ENCODE assay signal across 1 cellular context in the genomic region with DNA sequence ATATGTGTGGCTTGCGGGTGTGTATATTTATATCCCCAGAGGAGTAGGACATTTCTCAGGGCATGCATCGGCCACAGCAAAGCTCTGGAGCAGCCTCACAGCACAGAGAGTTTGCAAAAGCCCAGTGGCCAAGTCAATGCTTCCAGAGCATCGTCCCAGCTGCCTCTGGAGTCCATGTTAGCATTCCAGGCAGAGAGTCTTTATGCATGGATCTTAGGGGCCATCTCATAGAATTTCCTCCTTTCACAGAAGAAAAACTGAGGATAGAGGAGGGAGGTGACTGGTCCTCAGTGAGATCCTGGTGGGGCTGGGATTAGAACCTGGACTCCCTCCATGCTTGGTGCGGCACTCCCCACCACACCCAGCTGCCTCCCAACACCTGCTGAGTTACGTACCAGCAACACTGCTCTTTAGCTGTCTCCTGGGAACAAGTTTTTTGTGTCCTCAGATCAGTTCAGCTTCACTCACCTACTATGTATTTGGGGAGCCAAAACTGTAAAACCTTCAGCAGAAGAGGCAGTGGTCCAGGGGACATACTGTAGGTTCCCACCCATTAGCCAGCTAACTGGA.
TF ChIP-seq lines count a peak whose summit lies in the region.

No MANE protein-coding gene starts in this region.

TF ChIP-seq in HEK293, 187 proteins besides CTCF, POLR2A, EP300 and RAD21:
- 0 out of 2 replicates have a peak, but pooled peaks have one; percentile 15 for TF ChIP-seq ZBTB48 (tag by site-specific recombination; IDR thresholded peaks at IDR 0.05)
- peak; percentile 93 for TF ChIP-seq KLF1 (tag by site-specific recombination; IDR thresholded peaks at IDR 0.05)
- no peak for TF ChIP-seq ZNF140 (tag by site-specific recombination; IDR thresholded peaks at IDR 0.05)
TF ChIP-seq in HEK293: peak in this region for 2.
